ENCODE assay signal across 26 cellular contexts in genomic region chr19:34126966-34127365, GRCh38.
"Had no signal": no experiment of that assay in that cellular context is flagged by ENCODE, and none has a peak within 500 bp of the region (broad histone marks: within the 10 kb centered on the region; RNA-seq: fewer than 3 reads in every experiment).

No MANE protein-coding gene starts in this region.

- H3K4me3 ChIP-seq: body of pancreas, cardiac muscle cell, heart right ventricle, lower lobe of right lung, sigmoid colon, smooth muscle cell, thyroid gland, upper lobe of right lung had no signal

- H3K27me3 ChIP-seq: body of pancreas, cardiac muscle cell, sigmoid colon, thyroid gland, upper lobe of right lung had no signal

- H3K9me3 Mint-ChIP-seq: activated CD4-positive, alpha-beta T cell treated with anti-CD3 and anti-CD28 coated beads, Interleukin-2, amount 10 ng/mL, durations not matched to agents 7 days and 5 days; activated CD8-positive, alpha-beta T cell treated with anti-CD3 and anti-CD28 coated beads for 36 hours; activated naive CD4-positive, alpha-beta T cell treated with anti-CD3 and anti-CD28 coated beads, Interleukin-2, amount 50 U/mL, for 24 hours; naive B cell; T-helper 2 cell treated with Interferon-gamma antibody and Interleukin-4, amounts not matched to agents 5 μg/mL and 100 μg/mL, for 36 hours had no signal

- H3K36me3 ChIP-seq: cardiac muscle cell, heart right ventricle, lower lobe of right lung, sigmoid colon, thyroid gland, upper lobe of right lung had no signal

- H3K27ac Mint-ChIP-seq: activated CD4-positive, alpha-beta T cell treated with anti-CD3 and anti-CD28 coated beads, Interleukin-2, amount 10 ng/mL, durations not matched to agents 7 days and 5 days; activated CD8-positive, alpha-beta memory T cell treated with anti-CD3 and anti-CD28 coated beads, Interleukin-2, amount 10 ng/mL, durations not matched to agents 7 days and 5 days; activated CD8-positive, alpha-beta T cell treated with anti-CD3 and anti-CD28 coated beads for 36 hours; activated naive CD4-positive, alpha-beta T cell treated with anti-CD3 and anti-CD28 coated beads, Interleukin-2, amount 50 U/mL, for 24 hours; progenitor cell of endocrine pancreas; T-helper 2 cell treated with Interferon-gamma antibody and Interleukin-4, amounts not matched to agents 5 μg/mL and 100 μg/mL, for 36 hours had no signal

- H3K9me3 ChIP-seq: body of pancreas, heart right ventricle, lower lobe of right lung, sigmoid colon, thyroid gland, upper lobe of right lung had no signal

- H3K4me1 ChIP-seq: heart right ventricle, lower lobe of right lung, sigmoid colon, thyroid gland, upper lobe of right lung had no signal

- H3K4me3 Mint-ChIP-seq: activated CD4-positive, alpha-beta T cell treated with anti-CD3 and anti-CD28 coated beads, Interleukin-2, amount 10 ng/mL, durations not matched to agents 7 days and 5 days; activated CD8-positive, alpha-beta memory T cell treated with anti-CD3 and anti-CD28 coated beads, Interleukin-2, amount 10 ng/mL, durations not matched to agents 7 days and 5 days; activated CD8-positive, alpha-beta T cell treated with anti-CD3 and anti-CD28 coated beads for 36 hours; activated naive CD4-positive, alpha-beta T cell treated with anti-CD3 and anti-CD28 coated beads, Interleukin-2, amount 50 U/mL, for 24 hours; naive B cell; neural crest cell; T-helper 2 cell treated with Interferon-gamma antibody and Interleukin-4, amounts not matched to agents 5 μg/mL and 100 μg/mL, for 36 hours had no signal

- H3K27me3 Mint-ChIP-seq: activated CD8-positive, alpha-beta T cell treated with anti-CD3 and anti-CD28 coated beads for 36 hours; activated naive CD4-positive, alpha-beta T cell treated with anti-CD3 and anti-CD28 coated beads, Interleukin-2, amount 50 U/mL, for 24 hours; progenitor cell of endocrine pancreas had no signal

- DNase-seq: activated CD4-positive, alpha-beta T cell treated with anti-CD3 and anti-CD28 coated beads, Interleukin-2, amount 10 ng/mL, durations not matched to agents 7 days and 5 days; activated CD8-positive, alpha-beta memory T cell treated with anti-CD3 and anti-CD28 coated beads, Interleukin-2, amount 10 ng/mL, durations not matched to agents 7 days and 5 days; activated CD8-positive, alpha-beta T cell treated with anti-CD3 and anti-CD28 coated beads for 36 hours; activated gamma-delta T cell treated with Interleukin-2 at 50 U/mL for 16 hours; activated T-cell treated with anti-CD3 and anti-CD28 coated beads for 4 hours; anterior cingulate cortex; body of pancreas; effector CD4-positive, alpha-beta T cell; heart right ventricle; left colon; lower lobe of right lung; naive B cell; retina; sigmoid colon; stimulated activated CD4-positive, alpha-beta T cell treated with anti-CD3 and anti-CD28 coated beads, Interleukin-2, amount 100 ng/mL, for 48 hours; stimulated activated naive CD4-positive, alpha-beta T cell; thyroid gland; upper lobe of right lung had no signal

- H3K4me2 ChIP-seq: smooth muscle cell had no signal

- H3K27ac ChIP-seq: body of pancreas, cardiac muscle cell, heart right ventricle, lower lobe of right lung, sigmoid colon, thyroid gland, upper lobe of right lung, VCaP had no signal

- H3K36me3 Mint-ChIP-seq: activated CD8-positive, alpha-beta memory T cell treated with anti-CD3 and anti-CD28 coated beads, Interleukin-2, amount 10 ng/mL, durations not matched to agents 7 days and 5 days; activated naive CD4-positive, alpha-beta T cell treated with anti-CD3 and anti-CD28 coated beads, Interleukin-2, amount 50 U/mL, for 24 hours; naive B cell had no signal

- H3K4me1 Mint-ChIP-seq: activated CD4-positive, alpha-beta T cell treated with anti-CD3 and anti-CD28 coated beads, Interleukin-2, amount 10 ng/mL, durations not matched to agents 7 days and 5 days; activated CD8-positive, alpha-beta memory T cell treated with anti-CD3 and anti-CD28 coated beads, Interleukin-2, amount 10 ng/mL, durations not matched to agents 7 days and 5 days; naive B cell had no signal

- ATAC-seq: activated CD4-positive, CD25-positive, alpha-beta regulatory T cell treated with anti-CD3 and anti-CD28 coated beads, Interleukin-2, amount 50 U/mL, for 24 hours; activated CD8-positive, alpha-beta memory T cell treated with anti-CD3 and anti-CD28 coated beads, Interleukin-2, amount 10 ng/mL, durations not matched to agents 7 days and 5 days; activated CD8-positive, alpha-beta T cell treated with anti-CD3 and anti-CD28 coated beads for 36 hours; body of pancreas; heart right ventricle; left colon; lower lobe of right lung; upper lobe of right lung had no signal
